Comparison of ENCODE assay signal across 10 cellular contexts in the genomic region with DNA sequence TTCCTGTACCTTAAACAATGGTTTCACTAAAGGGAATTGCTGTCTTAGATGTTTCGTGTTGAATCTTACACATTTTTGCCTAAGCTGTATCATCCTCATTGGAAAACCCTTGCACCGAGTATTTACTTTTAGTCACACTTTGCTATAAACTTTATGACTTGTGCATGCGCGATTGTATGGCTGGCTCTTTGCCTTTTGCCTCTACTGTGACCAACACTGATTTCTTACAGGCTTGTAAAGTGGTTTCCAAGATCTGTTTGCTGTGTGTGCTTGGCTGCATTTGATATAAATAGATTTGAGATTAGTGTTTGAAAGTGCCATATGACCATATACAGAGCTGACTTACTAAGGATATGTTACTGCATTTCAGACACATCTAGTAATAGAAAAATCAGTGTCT. TPM values are rescaled to one million over a fixed set of nuclear protein-coding genes. Genes with fewer than 3 reads are reported as not detected.
DNase-seq lines count a peak whose midpoint lies in the region; ATAC-seq and TF ChIP-seq lines count a peak whose summit lies in the region.
"Had no signal": no experiment of that assay in that cellular context is flagged by ENCODE, and none has a peak within 500 bp of the region (broad histone marks: within the 10 kb centered on the region; RNA-seq: fewer than 3 reads in every experiment).

No MANE protein-coding gene starts in this region.

- H3K4me1 ChIP-seq in PC-3 (ENCODE audit: insufficient read depth, low read length) (peaks cover 17% of the 10 kb centered on the region), gastrocnemius medialis (no peaks in the 10 kb centered on the region)

- no peaks in the 10 kb centered on the region for H3K9me3 ChIP-seq in PC-3 (ENCODE audit: low read length)
- no peaks in the 10 kb centered on the region for H3K9me3 ChIP-seq in gastrocnemius medialis

- peak overlapping the region; percentile 17; the same call in 1 of the 2 replicates for H3K9ac ChIP-seq in PC-3 (ENCODE audit: low read length)

- H3K9me3 Mint-ChIP-seq in glutamatergic neuron (ENCODE audit: unreplicated experiment), result peaks cover 2% of the 10 kb centered on the region

- POLR2A ChIA-PET in PC-3 (lab: Charles Lee; ENCODE audit: unreplicated experiment), result interaction anchor here (0.5 kb wide), 1 partner anchor 35 kb away, joined by 3 read pairs; no protein-coding TSS in a partner anchor

- in situ Hi-C loops in gastrocnemius medialis (cut with MboI; ENCODE audit: low sequenced_read_pairs in 4 of 4), result no loop called here

- no peaks in the 10 kb centered on the region for H3F3A ChIP-seq in PC-3 (ENCODE audit: low read length, unreplicated experiment)

- no peaks in the 10 kb centered on the region for H3K9me2 ChIP-seq in PC-3 (replicated peaks; ENCODE audit: low read length)

- H3K27ac ChIP-seq in PC-3 (ENCODE audit: low read length) (peak overlapping the region; percentile 78), gastrocnemius medialis (no peak overlapping the region)

- ATAC-seq in PC-3 (peak; percentile 94), gastrocnemius medialis (no peak), HG02938 (IDR thresholded peaks at IDR 0.05; ENCODE audit: unreplicated experiment) (no peak)

- DNase-seq in EH (ENCODE audit: low read depth), result peak; percentile 65
- peak; percentile 97 for DNase-seq in PC-3
- no peak for DNase-seq in glutamatergic neuron
- DNase-seq in renal cortical epithelial cell (ENCODE audit: low read depth), result peak; percentile 33
- no peak for DNase-seq in gastrocnemius medialis
- no peak for DNase-seq in medulla oblongata (ENCODE audit: extremely low spot score)
- no peak for DNase-seq in erythroblast (lab: John Stamatoyannopoulos, UW)
- DNase-seq: activated effector memory CD4-positive, alpha-beta T cell treated with anti-CD3 and anti-CD28 coated beads, Interleukin-2, amount 50 U/mL, for 16 hours; RPMI8226 had no signal

- no peak overlapping the region for H3K4me3 Mint-ChIP-seq in glutamatergic neuron (ENCODE audit: unreplicated experiment)

- TF ChIP-seq POLR2A in gastrocnemius medialis (IDR thresholded peaks at IDR 0.05) (no peak), erythroblast (IDR thresholded peaks at IDR 0.05; ENCODE audit: low read length) (no peak)

- intact Hi-C loops in PC-3 (cut with micrococcal nuclease), result loop anchor here (1.0 to 2.0 kb wide), 4 partner anchors 24 to 50 kb away; no protein-coding TSS in a partner anchor
- intact Hi-C loops in gastrocnemius medialis (cut with DNase I; ENCODE audit: low total_unique reads), result no loop called here

- H3K36me3 ChIP-seq in PC-3 (ENCODE audit: low read depth, low read length) (no peaks in the 10 kb centered on the region), gastrocnemius medialis (no peaks in the 10 kb centered on the region)

- peaks cover 5% of the 10 kb centered on the region for H3K27me3 Mint-ChIP-seq in glutamatergic neuron (ENCODE audit: unreplicated experiment)

- H2AFZ ChIP-seq in PC-3 (ENCODE audit: low read length), result no peak overlapping the region

- no TSS peak for BruUV-seq in PC-3 (replicated peaks; lab: Mats Ljungman, UMichigan)

- H4K20me1 ChIP-seq in PC-3 (ENCODE audit: low read length), result peaks cover 3% of the 10 kb centered on the region; the same call in 1 of the 2 replicates

- H3K27ac Mint-ChIP-seq in glutamatergic neuron (ENCODE audit: unreplicated experiment), result peak overlapping the region; percentile 26

- H3K4me3 ChIP-seq in PC-3 (ENCODE audit: low read length) (no peak overlapping the region), gastrocnemius medialis (no peak overlapping the region)

- peak overlapping the region; percentile 52 for H3K4me2 ChIP-seq in PC-3 (ENCODE audit: low read length)

- no peaks in the 10 kb centered on the region for H3K36me3 Mint-ChIP-seq in glutamatergic neuron (ENCODE audit: unreplicated experiment)

- H3K27me3 ChIP-seq in PC-3 (ENCODE audit: low read length) (no peaks in the 10 kb centered on the region), gastrocnemius medialis (no peaks in the 10 kb centered on the region)

- CTCF ChIA-PET in PC-3 (lab: Charles Lee), result interaction anchor here (0.6 to 1.0 kb wide), 3 partner anchors 19 to 43 kb away, joined by 3 read pairs; no protein-coding TSS in a partner anchor

- H3K79me2 ChIP-seq in PC-3 (ENCODE audit: low read length), result peaks cover 39% of the 10 kb centered on the region

- no peak for TF ChIP-seq CTCF in PC-3 (conservative IDR thresholded peaks at IDR 0.05; ENCODE audit: low read depth, low read length)
- no peak for TF ChIP-seq CTCF in glutamatergic neuron (IDR thresholded peaks at IDR 0.05; ENCODE audit: partially characterized antibody, unreplicated experiment)
- no peak for TF ChIP-seq CTCF in gastrocnemius medialis (IDR thresholded peaks at IDR 0.05 in 4 of 5, conservative IDR thresholded peaks at IDR 0.05 in 1 of 5)

- H3K4me1 Mint-ChIP-seq in glutamatergic neuron (ENCODE audit: low read depth, unreplicated experiment), result peaks cover 8% of the 10 kb centered on the region

RNA-seq across cellular contexts. Expression of a gene that starts 40.5 kb away (rescaled TPM):
- total RNA-seq in PC-3 (2014; rRNA removed), result 13.4 and 19.1 TPM in 2 replicates
- 28.2 TPM for total RNA-seq in glutamatergic neuron (ENCODE audit: unreplicated experiment)
- 16.0 and 29.7 TPM in 2 replicates for total RNA-seq in renal cortical epithelial cell
- 10 to 100 TPM in 1 of 4 donors, 1 to 10 TPM in 3; 5.2 to 11.5 (median 7.0) TPM for total RNA-seq in gastrocnemius medialis

Comparison
In these comparisons a context has a peak if more than half of its experiments do, and no peak if none do; other contexts are left out.
1. DNase-seq: peak in EH (single experiment), PC-3 (single experiment) and renal cortical epithelial cell (single experiment); none in glutamatergic neuron (single experiment), gastrocnemius medialis (0 of 2), medulla oblongata (single experiment) and erythroblast (0 of 2).